Comparison of ENCODE assay signal across 1 cellular context in the genomic region with DNA sequence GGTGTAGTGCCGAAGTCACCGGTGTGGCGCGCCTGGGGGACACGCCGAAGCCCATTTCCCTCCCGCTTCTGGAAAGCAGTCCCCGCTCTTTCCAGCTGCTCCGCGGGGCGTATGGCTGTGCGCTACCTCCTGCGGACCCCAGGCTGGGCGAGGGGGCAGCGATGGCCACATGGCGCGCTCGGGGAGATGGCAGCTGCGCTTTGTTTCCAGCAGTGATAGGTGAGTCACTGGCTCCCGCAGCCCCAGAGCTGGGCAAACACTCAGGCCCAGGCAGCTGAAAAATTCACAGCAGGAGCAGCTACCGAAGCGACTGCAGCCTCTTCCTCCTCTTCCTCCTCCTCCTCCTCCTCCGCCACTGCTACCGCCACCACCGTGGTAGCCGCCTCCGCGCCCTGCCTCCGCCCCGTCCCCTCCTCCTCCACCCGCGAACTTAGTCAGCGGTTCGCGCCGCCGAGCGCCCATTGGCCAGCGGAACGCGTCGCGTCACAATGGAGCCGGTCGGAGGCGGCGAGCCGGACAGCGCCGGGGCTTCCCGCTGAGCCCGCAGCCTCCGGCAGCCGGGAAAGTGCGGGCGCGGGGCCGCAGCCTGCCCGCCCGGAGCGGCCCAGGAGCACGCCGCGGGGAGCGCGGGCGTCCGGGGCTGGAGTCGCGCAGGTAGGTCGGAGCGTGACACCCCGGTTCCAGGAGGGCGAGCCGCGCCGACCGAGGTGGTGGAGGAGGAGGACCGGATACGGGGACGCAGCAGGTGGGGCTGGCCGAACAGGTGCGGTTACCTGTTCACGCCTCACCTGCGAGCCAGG.
A peak's percentile ranks its signal among the peaks of the same experiment; 100 is the strongest.
TF ChIP-seq lines count a peak whose summit lies in the region.

A gene (plus strand): TSS at position 461 of the 800 bp plus-strand sequence. CDS start 57,822 bp downstream, outside the sequence.

TF ChIP-seq in K562, 482 proteins besides CTCF, POLR2A, EP300 and RAD21 (continued from another document and continues in another):
- TF ChIP-seq, protein P1, sequence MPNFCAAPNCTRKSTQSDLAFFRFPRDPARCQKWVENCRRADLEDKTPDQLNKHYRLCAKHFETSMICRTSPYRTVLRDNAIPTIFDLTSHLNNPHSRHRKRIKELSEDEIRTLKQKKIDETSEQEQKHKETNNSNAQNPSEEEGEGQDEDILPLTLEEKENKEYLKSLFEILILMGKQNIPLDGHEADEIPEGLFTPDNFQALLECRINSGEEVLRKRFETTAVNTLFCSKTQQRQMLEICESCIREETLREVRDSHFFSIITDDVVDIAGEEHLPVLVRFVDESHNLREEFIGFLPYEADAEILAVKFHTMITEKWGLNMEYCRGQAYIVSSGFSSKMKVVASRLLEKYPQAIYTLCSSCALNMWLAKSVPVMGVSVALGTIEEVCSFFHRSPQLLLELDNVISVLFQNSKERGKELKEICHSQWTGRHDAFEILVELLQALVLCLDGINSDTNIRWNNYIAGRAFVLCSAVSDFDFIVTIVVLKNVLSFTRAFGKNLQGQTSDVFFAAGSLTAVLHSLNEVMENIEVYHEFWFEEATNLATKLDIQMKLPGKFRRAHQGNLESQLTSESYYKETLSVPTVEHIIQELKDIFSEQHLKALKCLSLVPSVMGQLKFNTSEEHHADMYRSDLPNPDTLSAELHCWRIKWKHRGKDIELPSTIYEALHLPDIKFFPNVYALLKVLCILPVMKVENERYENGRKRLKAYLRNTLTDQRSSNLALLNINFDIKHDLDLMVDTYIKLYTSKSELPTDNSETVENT (CRISPR knock-in tag; IDR thresholded peaks at IDR 0.05) = peak; percentile 30; the same call in 1 of the 2 replicates
- TF ChIP-seq BRD9 (IDR thresholded peaks at IDR 0.05; ENCODE audit: low read depth, partially characterized antibody) (no peak), NFRKB (IDR thresholded peaks at IDR 0.05; ENCODE audit: low read depth) (peak; percentile 94), SRF (CRISPR knock-in tag; IDR thresholded peaks at IDR 0.05) (no peak), MTA3 (IDR thresholded peaks at IDR 0.05; ENCODE audit: borderline replicate concordance) (no peak), MBD2 (IDR thresholded peaks at IDR 0.05; ENCODE audit: borderline replicate concordance, low read depth) (peak; percentile 39; the same call in 1 of the 2 replicates), SREBF1 (IDR thresholded peaks at IDR 0.05; ENCODE audit: borderline replicate concordance, low read depth, low read length) (no peak), CREM (IDR thresholded peaks at IDR 0.05; ENCODE audit: low read depth) (peak; percentile 95), BCOR (IDR thresholded peaks at IDR 0.05) (peak; percentile 53; the same call in 1 of the 2 replicates), MECOM (CRISPR knock-in tag; IDR thresholded peaks at IDR 0.05) (no peak), ZNF583 (CRISPR knock-in tag; IDR thresholded peaks at IDR 0.05) (0 out of 2 replicates have a peak, but pooled peaks have one; percentile 88), ZNF778 (CRISPR knock-in tag; IDR thresholded peaks at IDR 0.05) (no peak), ZNF41 (CRISPR knock-in tag; conservative IDR thresholded peaks at IDR 0.05) (no peak), MYC (IDR thresholded peaks at IDR 0.05; ENCODE audit: low read depth, low read length) (peak; percentile 62; the same call in 1 of the 2 replicates), MYC (CRISPR knock-in tag; IDR thresholded peaks at IDR 0.05; ENCODE audit: borderline replicate concordance, low read depth) (peak; percentile 99; the same call in 1 of the 2 replicates), FOXK2 (conservative IDR thresholded peaks at IDR 0.05 in 1 of 2, IDR thresholded peaks at IDR 0.05 in 1 of 2; ENCODE audit: low read depth in 2 of 2) (0 out of 4 replicates have a peak, but pooled peaks have one; percentile 32 to 33), NCOA6 (IDR thresholded peaks at IDR 0.05) (no peak), ZNF384 (IDR thresholded peaks at IDR 0.05; ENCODE audit: low read depth, low read length) (no peak), NELFE (IDR thresholded peaks at IDR 0.05; ENCODE audit: insufficient read depth, insufficient read length) (no peak), CHD1 (IDR thresholded peaks at IDR 0.05; ENCODE audit: low read length) (no peak), MAFG (tag; conservative IDR thresholded peaks at IDR 0.05) (no peak), KLF1 (tag; IDR thresholded peaks at IDR 0.05) (peak; percentile 39; the same call in 1 of the 2 replicates), NUFIP1 (IDR thresholded peaks at IDR 0.05; ENCODE audit: partially characterized antibody) (no peak), NFIX (CRISPR knock-in tag; IDR thresholded peaks at IDR 0.05; ENCODE audit: low read depth) (no peak), RCOR1 (IDR thresholded peaks at IDR 0.05; ENCODE audit: borderline replicate concordance in 1 of 2, low read depth in 2 of 2, low read length in 2 of 2) (no peak), BRCA1 (IDR thresholded peaks at IDR 0.05) (no peak), BRCA1 (CRISPR knock-in tag; IDR thresholded peaks at IDR 0.05) (no peak), TEAD2 (tag; IDR thresholded peaks at IDR 0.05) (no peak), ZFP36 (IDR thresholded peaks at IDR 0.05; ENCODE audit: low read depth, low read length, partially characterized antibody) (no peak), MEF2D (tag; conservative IDR thresholded peaks at IDR 0.05; ENCODE audit: low read depth) (no peak), GATAD2B (IDR thresholded peaks at IDR 0.05; ENCODE audit: borderline replicate concordance) (peak; percentile 78; the same call in 1 of the 2 replicates), STAT5B (CRISPR knock-in tag; IDR thresholded peaks at IDR 0.05) (no peak), CXXC5 (CRISPR knock-in tag; IDR thresholded peaks at IDR 0.05) (peak; percentile 22), CREB1 (IDR thresholded peaks at IDR 0.05) (peak; percentile 86), CREB1 (CRISPR knock-in tag; IDR thresholded peaks at IDR 0.05) (no peak; the same call in none of the 2 replicates), RBBP5 (IDR thresholded peaks at IDR 0.05; ENCODE audit: borderline replicate concordance, insufficient read depth, low read length, poor library complexity, severe bottlenecking) (peak; percentile 98), ILK (tag; IDR thresholded peaks at IDR 0.05; ENCODE audit: borderline replicate concordance, low read depth) (no peak), RB1 (IDR thresholded peaks at IDR 0.05; ENCODE audit: low read depth) (peak; percentile 78), PML (IDR thresholded peaks at IDR 0.05; ENCODE audit: low read length) (peak; percentile 49; the same call in 1 of the 2 replicates), TFAM (CRISPR knock-in tag; conservative IDR thresholded peaks at IDR 0.05) (no peak), KDM5B (IDR thresholded peaks at IDR 0.05; ENCODE audit: insufficient replicate concordance, low read depth, low read length) (peak; percentile 90), MAZ (CRISPR knock-in tag; conservative IDR thresholded peaks at IDR 0.05 in 1 of 2, IDR thresholded peaks at IDR 0.05 in 1 of 2) (peak; percentile 73 to 87; a peak in 2 of 4 replicates)
- TF ChIP-seq, protein P2, sequence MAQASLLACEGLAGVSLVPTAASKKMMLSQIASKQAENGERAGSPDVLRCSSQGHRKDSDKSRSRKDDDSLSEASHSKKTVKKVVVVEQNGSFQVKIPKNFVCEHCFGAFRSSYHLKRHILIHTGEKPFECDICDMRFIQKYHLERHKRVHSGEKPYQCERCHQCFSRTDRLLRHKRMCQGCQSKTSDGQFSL (CRISPR knock-in tag; IDR thresholded peaks at IDR 0.05) = no peak
- TF ChIP-seq, protein P2 (tag; IDR thresholded peaks at IDR 0.05) = no peak
- TF ChIP-seq, protein P3, sequence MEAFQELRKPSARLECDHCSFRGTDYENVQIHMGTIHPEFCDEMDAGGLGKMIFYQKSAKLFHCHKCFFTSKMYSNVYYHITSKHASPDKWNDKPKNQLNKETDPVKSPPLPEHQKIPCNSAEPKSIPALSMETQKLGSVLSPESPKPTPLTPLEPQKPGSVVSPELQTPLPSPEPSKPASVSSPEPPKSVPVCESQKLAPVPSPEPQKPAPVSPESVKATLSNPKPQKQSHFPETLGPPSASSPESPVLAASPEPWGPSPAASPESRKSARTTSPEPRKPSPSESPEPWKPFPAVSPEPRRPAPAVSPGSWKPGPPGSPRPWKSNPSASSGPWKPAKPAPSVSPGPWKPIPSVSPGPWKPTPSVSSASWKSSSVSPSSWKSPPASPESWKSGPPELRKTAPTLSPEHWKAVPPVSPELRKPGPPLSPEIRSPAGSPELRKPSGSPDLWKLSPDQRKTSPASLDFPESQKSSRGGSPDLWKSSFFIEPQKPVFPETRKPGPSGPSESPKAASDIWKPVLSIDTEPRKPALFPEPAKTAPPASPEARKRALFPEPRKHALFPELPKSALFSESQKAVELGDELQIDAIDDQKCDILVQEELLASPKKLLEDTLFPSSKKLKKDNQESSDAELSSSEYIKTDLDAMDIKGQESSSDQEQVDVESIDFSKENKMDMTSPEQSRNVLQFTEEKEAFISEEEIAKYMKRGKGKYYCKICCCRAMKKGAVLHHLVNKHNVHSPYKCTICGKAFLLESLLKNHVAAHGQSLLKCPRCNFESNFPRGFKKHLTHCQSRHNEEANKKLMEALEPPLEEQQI (IDR thresholded peaks at IDR 0.05) = 0 out of 2 replicates have a peak, but pooled peaks have one; percentile 57
- TF ChIP-seq, protein P4, sequence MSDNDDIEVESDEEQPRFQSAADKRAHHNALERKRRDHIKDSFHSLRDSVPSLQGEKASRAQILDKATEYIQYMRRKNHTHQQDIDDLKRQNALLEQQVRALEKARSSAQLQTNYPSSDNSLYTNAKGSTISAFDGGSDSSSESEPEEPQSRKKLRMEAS (CRISPR knock-in tag; IDR thresholded peaks at IDR 0.05) = peak; percentile 32
- TF ChIP-seq, protein P5, sequence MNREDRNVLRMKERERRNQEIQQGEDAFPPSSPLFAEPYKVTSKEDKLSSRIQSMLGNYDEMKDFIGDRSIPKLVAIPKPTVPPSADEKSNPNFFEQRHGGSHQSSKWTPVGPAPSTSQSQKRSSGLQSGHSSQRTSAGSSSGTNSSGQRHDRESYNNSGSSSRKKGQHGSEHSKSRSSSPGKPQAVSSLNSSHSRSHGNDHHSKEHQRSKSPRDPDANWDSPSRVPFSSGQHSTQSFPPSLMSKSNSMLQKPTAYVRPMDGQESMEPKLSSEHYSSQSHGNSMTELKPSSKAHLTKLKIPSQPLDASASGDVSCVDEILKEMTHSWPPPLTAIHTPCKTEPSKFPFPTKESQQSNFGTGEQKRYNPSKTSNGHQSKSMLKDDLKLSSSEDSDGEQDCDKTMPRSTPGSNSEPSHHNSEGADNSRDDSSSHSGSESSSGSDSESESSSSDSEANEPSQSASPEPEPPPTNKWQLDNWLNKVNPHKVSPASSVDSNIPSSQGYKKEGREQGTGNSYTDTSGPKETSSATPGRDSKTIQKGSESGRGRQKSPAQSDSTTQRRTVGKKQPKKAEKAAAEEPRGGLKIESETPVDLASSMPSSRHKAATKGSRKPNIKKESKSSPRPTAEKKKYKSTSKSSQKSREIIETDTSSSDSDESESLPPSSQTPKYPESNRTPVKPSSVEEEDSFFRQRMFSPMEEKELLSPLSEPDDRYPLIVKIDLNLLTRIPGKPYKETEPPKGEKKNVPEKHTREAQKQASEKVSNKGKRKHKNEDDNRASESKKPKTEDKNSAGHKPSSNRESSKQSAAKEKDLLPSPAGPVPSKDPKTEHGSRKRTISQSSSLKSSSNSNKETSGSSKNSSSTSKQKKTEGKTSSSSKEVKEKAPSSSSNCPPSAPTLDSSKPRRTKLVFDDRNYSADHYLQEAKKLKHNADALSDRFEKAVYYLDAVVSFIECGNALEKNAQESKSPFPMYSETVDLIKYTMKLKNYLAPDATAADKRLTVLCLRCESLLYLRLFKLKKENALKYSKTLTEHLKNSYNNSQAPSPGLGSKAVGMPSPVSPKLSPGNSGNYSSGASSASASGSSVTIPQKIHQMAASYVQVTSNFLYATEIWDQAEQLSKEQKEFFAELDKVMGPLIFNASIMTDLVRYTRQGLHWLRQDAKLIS (CRISPR knock-in tag; IDR thresholded peaks at IDR 0.05) = peak; percentile 97; the same call in 1 of the 2 replicates
- TF ChIP-seq, protein P6, sequence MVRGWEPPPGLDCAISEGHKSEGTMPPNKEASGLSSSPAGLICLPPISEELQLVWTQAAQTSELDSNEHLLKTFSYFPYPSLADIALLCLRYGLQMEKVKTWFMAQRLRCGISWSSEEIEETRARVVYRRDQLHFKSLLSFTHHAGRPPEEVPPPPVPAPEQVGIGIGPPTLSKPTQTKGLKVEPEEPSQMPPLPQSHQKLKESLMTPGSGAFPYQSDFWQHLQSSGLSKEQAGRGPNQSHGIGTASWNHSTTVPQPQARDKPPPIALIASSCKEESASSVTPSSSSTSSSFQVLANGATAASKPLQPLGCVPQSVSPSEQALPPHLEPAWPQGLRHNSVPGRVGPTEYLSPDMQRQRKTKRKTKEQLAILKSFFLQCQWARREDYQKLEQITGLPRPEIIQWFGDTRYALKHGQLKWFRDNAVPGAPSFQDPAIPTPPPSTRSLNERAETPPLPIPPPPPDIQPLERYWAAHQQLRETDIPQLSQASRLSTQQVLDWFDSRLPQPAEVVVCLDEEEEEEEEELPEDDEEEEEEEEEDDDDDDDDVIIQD (CRISPR knock-in tag; IDR thresholded peaks at IDR 0.05) = no peak
- TF ChIP-seq, protein P7, sequence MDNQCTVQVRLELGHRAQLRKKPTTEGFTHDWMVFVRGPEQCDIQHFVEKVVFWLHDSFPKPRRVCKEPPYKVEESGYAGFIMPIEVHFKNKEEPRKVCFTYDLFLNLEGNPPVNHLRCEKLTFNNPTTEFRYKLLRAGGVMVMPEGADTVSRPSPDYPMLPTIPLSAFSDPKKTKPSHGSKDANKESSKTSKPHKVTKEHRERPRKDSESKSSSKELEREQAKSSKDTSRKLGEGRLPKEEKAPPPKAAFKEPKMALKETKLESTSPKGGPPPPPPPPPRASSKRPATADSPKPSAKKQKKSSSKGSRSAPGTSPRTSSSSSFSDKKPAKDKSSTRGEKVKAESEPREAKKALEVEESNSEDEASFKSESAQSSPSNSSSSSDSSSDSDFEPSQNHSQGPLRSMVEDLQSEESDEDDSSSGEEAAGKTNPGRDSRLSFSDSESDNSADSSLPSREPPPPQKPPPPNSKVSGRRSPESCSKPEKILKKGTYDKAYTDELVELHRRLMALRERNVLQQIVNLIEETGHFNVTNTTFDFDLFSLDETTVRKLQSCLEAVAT (IDR thresholded peaks at IDR 0.05) = 0 out of 4 replicates have a peak, but pooled peaks of 1 of the 2 experiments have one; percentile 31
